Comparison of ENCODE assay signal across 8 cellular contexts in the genomic region with DNA sequence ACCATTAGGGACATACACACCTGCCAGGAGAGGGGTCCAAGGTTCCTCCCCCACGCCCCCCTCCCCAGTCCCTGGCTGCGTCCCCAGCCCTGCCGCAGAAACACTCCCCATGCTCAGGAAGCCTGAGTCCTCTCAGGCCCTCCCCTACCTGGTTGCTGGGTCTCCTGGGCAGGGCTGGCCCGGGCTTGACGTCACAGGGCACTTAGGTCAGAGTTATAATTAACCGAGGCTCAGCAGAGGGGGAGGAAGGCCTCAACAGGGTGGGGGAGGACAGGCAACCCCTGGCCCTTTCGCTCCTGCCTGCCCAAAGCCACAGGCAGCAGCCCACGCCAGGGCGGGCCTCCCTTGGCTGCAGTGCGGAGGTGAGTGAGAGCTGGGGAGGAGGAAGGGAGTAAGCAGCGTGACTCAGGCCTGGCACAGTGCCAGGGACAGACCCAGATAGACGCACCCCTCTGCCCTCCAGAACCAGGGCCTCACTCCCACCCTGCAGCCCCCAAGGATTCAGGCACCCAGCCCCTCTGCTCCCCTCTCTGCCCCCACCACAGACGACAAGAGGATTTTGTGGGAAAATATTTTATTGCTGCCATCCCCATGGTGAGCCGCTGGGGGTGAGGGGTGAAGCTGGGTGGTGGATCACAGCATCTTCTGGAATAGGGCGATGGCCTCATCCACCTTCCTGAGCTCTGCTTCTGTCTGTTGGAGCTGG. TPM values are rescaled to one million over a fixed set of nuclear protein-coding genes. Genes with fewer than 3 reads are reported as not detected.
DNase-seq lines count a peak whose midpoint lies in the region; ATAC-seq lines count a peak whose summit lies in the region.

A gene with protein sequence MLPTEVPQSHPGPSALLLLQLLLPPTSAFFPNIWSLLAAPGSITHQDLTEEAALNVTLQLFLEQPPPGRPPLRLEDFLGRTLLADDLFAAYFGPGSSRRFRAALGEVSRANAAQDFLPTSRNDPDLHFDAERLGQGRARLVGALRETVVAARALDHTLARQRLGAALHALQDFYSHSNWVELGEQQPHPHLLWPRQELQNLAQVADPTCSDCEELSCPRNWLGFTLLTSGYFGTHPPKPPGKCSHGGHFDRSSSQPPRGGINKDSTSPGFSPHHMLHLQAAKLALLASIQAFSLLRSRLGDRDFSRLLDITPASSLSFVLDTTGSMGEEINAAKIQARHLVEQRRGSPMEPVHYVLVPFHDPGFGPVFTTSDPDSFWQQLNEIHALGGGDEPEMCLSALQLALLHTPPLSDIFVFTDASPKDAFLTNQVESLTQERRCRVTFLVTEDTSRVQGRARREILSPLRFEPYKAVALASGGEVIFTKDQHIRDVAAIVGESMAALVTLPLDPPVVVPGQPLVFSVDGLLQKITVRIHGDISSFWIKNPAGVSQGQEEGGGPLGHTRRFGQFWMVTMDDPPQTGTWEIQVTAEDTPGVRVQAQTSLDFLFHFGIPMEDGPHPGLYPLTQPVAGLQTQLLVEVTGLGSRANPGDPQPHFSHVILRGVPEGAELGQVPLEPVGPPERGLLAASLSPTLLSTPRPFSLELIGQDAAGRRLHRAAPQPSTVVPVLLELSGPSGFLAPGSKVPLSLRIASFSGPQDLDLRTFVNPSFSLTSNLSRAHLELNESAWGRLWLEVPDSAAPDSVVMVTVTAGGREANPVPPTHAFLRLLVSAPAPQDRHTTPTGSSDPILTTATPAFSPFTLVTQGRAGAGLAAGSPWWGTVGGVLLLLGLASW (minus strand): TSS at position 368 of the 706 bp plus-strand sequence. CDS start 549 bp downstream, outside the sequence.

- H3K36me3 Mint-ChIP-seq in natural killer cell treated with Interleukin-12 subunit alpha and Interleukin-12 subunit beta and Interleukin-15 and Interleukin-18, amount 100 ng/mL, for 72 hours = no peaks in the 10 kb centered on the region

- H3K4me1 Mint-ChIP-seq in natural killer cell treated with Interleukin-12 subunit alpha and Interleukin-12 subunit beta and Interleukin-15 and Interleukin-18, amount 100 ng/mL, for 72 hours (ENCODE audit: low read depth in 2 of 2) = peaks cover 18 to 19% of the 10 kb centered on the region in 2 donors
- H3K4me1 Mint-ChIP-seq in stimulated activated naive CD8-positive, alpha-beta T cell treated with anti-CD3 and anti-CD28 coated beads, Interleukin-15, amount 100 ng/mL, for 72 hours = peaks cover 54% of the 10 kb centered on the region

- ATAC-seq in HG03439 (IDR thresholded peaks at IDR 0.05; ENCODE audit: unreplicated experiment) = peak; percentile 73
- ATAC-seq in natural killer cell treated with Interleukin-12 subunit alpha and Interleukin-12 subunit beta and Interleukin-15 and Interleukin-18, amount 100 ng/mL, for 72 hours = peak; percentile 84 to 85
- peak; percentile 96 for ATAC-seq in stimulated activated naive CD8-positive, alpha-beta T cell treated with anti-CD3 and anti-CD28 coated beads, Interleukin-15, amount 100 ng/mL, for 72 hours

- peak within 1 kb of the TSS; percentile 16 to 79 for H3K27ac Mint-ChIP-seq in natural killer cell treated with Interleukin-12 subunit alpha and Interleukin-12 subunit beta and Interleukin-15 and Interleukin-18, amount 100 ng/mL, for 72 hours
- H3K27ac Mint-ChIP-seq in stimulated activated naive CD8-positive, alpha-beta T cell treated with anti-CD3 and anti-CD28 coated beads, Interleukin-15, amount 100 ng/mL, for 72 hours = peak within 1 kb of the TSS; percentile 49 to 95

- peak within 1 kb of the TSS; percentile 16 for H3K4me3 Mint-ChIP-seq in natural killer cell treated with Interleukin-12 subunit alpha and Interleukin-12 subunit beta and Interleukin-15 and Interleukin-18, amount 100 ng/mL, for 72 hours
- peak within 1 kb of the TSS; percentile 71 to 84 for H3K4me3 Mint-ChIP-seq in stimulated activated naive CD8-positive, alpha-beta T cell treated with anti-CD3 and anti-CD28 coated beads, Interleukin-15, amount 100 ng/mL, for 72 hours

- DNase-seq in NCI-H345 (lab: John Stamatoyannopoulos, UW) = peak; percentile 48
- DNase-seq in NCI-H345 treated with DMSO at 0.1 percent for 48 hours (lab: John Stamatoyannopoulos, UW; ENCODE audit: unreplicated experiment) = no peak
- peak; percentile 68 for DNase-seq in NOMO-1 treated with dmso at 0.1 percent for 144 hours (lab: John Stamatoyannopoulos, UW; ENCODE audit: unreplicated experiment)
- DNase-seq in activated CD8-positive, alpha-beta memory T cell treated with anti-CD3 and anti-CD28 coated beads, Interleukin-2, amount 50 U/mL, for 4 hours = peak; percentile 79
- DNase-seq in epithelial cell of prostate (ENCODE audit: low read depth, low spot score) = peak; percentile 72
- peak; percentile 71 for DNase-seq in natural killer cell treated with Interleukin-12 subunit alpha and Interleukin-12 subunit beta and Interleukin-15 and Interleukin-18, amount 100 ng/mL, for 72 hours (ENCODE audit: low spot score)
- DNase-seq in stimulated activated naive CD8-positive, alpha-beta T cell treated with anti-CD3 and anti-CD28 coated beads, Interleukin-15, amount 100 ng/mL, for 72 hours = peak; percentile 78 to 91

- no peaks in the 10 kb centered on the region for H3K27me3 Mint-ChIP-seq in natural killer cell treated with Interleukin-12 subunit alpha and Interleukin-12 subunit beta and Interleukin-15 and Interleukin-18, amount 100 ng/mL, for 72 hours
- peaks cover 8% of the 10 kb centered on the region for H3K27me3 Mint-ChIP-seq in stimulated activated naive CD8-positive, alpha-beta T cell treated with anti-CD3 and anti-CD28 coated beads, Interleukin-15, amount 100 ng/mL, for 72 hours

- no peaks in the 10 kb centered on the region for H3K9me3 Mint-ChIP-seq in natural killer cell treated with Interleukin-12 subunit alpha and Interleukin-12 subunit beta and Interleukin-15 and Interleukin-18, amount 100 ng/mL, for 72 hours
- no peaks in the 10 kb centered on the region for H3K9me3 Mint-ChIP-seq in stimulated activated naive CD8-positive, alpha-beta T cell treated with anti-CD3 and anti-CD28 coated beads, Interleukin-15, amount 100 ng/mL, for 72 hours

- H3K27ac ChIP-seq in epithelial cell of prostate = peak within 1 kb of the TSS; percentile 57

RNA-seq across cellular contexts. Expression of the gene that starts here (rescaled TPM):
- total RNA-seq in natural killer cell treated with Interleukin-12 subunit alpha and Interleukin-12 subunit beta and Interleukin-15 and Interleukin-18, amount 100 ng/mL, for 72 hours = 1 to 10 TPM; 1.4 to 2.1 TPM
